In the genomic region with DNA sequence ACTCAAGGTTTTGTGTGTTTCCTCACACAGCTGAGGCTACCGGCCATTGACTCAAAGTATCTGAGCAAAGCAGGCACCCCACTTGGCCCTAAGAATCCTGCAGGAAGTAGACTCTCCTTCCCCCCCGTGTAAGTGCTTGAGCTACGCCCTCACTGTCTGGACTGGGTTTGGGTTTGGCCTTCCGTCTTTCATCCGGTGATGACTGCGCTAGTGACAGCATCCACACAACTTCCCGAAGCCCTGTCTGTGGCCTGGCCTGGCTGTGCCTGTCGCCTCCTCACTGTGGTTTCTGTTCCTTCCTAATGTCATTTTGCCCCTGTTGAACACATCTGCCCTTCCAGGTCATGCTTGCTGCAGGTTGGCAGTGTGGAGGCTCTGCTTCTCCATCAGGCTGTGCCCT, we compare ENCODE assay signal across 16 cellular contexts. TPM values are rescaled to one million over a fixed set of nuclear protein-coding genes. Genes with fewer than 3 reads are reported as not detected.
"Had no signal": no experiment of that assay in that cellular context is flagged by ENCODE, and none has a peak within 500 bp of the region (broad histone marks: within the 10 kb centered on the region; RNA-seq: fewer than 3 reads in every experiment).

No MANE protein-coding gene starts in this region.

- DNase-seq: activated CD4-positive, alpha-beta T cell treated with anti-CD3 and anti-CD28 coated beads, Interleukin-2, amount 50 U/mL, for 4 hours; activated CD4-positive, CD25-positive, alpha-beta regulatory T cell treated with anti-CD3 and anti-CD28 coated beads, Interleukin-2, amount 50 U/mL, for 72 hours; activated gamma-delta T cell; activated T-cell treated with anti-CD3 and anti-CD28 coated beads, Interleukin-2, amount 50 U/mL, for 1 hour; brain microvascular endothelial cell; cerebellar nuclear complex; dermis blood vessel endothelial cell; endodermal cell; left cardiac atrium; pancreas; transverse colon had no signal

- H3K4me1 ChIP-seq: pancreas, transverse colon had no signal

- H3K27ac ChIP-seq: brain microvascular endothelial cell, pancreas, transverse colon had no signal

- H3K9me3 ChIP-seq: pancreas, transverse colon had no signal

- H3K36me3 ChIP-seq: brain microvascular endothelial cell, pancreas, transverse colon had no signal

- H3K4me3 ChIP-seq: pancreas, transverse colon had no signal

- H3K27me3 ChIP-seq: brain microvascular endothelial cell, pancreas, transverse colon had no signal

RNA-seq across cellular contexts. Expression of gene C7orf57, which starts 14.5 kb away (rescaled TPM):
- total RNA-seq: dermis blood vessel endothelial cell, pancreas, renal cortical epithelial cell, skeletal muscle tissue, transverse colon had no signal
- polyA plus RNA-seq: neural cell, pancreas had no signal

RNA-seq across cellular contexts. Expression of gene SUN3, which starts 20.9 kb away (rescaled TPM):
- total RNA-seq: dermis blood vessel endothelial cell, endodermal cell, fibroblast of villous mesenchyme, left cardiac atrium, pancreas, renal cortical epithelial cell, skeletal muscle tissue, subcutaneous adipose tissue, transverse colon had no signal
- polyA plus RNA-seq: neural cell, pancreas had no signal
